ENCODE assay signal across 21 cellular contexts in genomic region chr20:24576447-24576846, GRCh38.
DNase-seq lines count a peak whose midpoint lies in the region; ATAC-seq, FAIRE-seq and TF ChIP-seq lines count a peak whose summit lies in the region.
"Had no signal": no experiment of that assay in that cellular context is flagged by ENCODE, and none has a peak within 500 bp of the region (broad histone marks: within the 10 kb centered on the region; RNA-seq: fewer than 3 reads in every experiment).

No MANE protein-coding gene starts in this region.

- no peaks in the 10 kb centered on the region for H3K4me1 Mint-ChIP-seq in osteocyte (ENCODE audit: unreplicated experiment)
- H3K4me1 Mint-ChIP-seq in stimulated activated naive B cell treated with anti-CD40 and anti-IgM and Interleukin-4, amounts not matched to agents 10 μg/mL and 1 μg/mL and 100 μg/mL, for 72 hours: peaks cover 6 to 16% of the 10 kb centered on the region in 2 donors

- H3K4me1 ChIP-seq in kidney (ENCODE audit: control insufficient read depth in 1 of 2, insufficient read depth in 1 of 2, low read depth in 1 of 2, low read length in 2 of 2): no peaks in the 10 kb centered on the region
- H3K4me1 ChIP-seq: A549, Caco-2 had no signal

- DNase-seq in kidney: peak; percentile 15
- peak; percentile 73 for DNase-seq in osteocyte (ENCODE audit: extremely low spot score, unreplicated experiment)
- no peak for DNase-seq in stimulated activated naive B cell treated with anti-CD40 and anti-IgM and Interleukin-4, amounts not matched to agents 10 μg/mL and 1 μg/mL and 100 μg/mL, for 72 hours
- DNase-seq in NCI-H69 (lab: John Stamatoyannopoulos, UW): no peak
- DNase-seq in NCI-H2171 treated with DMSO at 0.1 percent for 48 hours (lab: John Stamatoyannopoulos, UW): no peak
- DNase-seq: AML-193; Caco-2; Calu3; CD4-positive, alpha-beta T cell; CD8-positive, alpha-beta T cell; DMS79 treated with DMSO at 0.1 percent for 48 hours had no signal

- H3K36me3 ChIP-seq in kidney (ENCODE audit: control insufficient read depth in 1 of 2, insufficient read depth in 2 of 2, low read length in 2 of 2): no peaks in the 10 kb centered on the region
- H3K36me3 ChIP-seq: BLaER1 treated with 17β-estradiol and CSF1 and Interleukin-3, amounts not matched to agents 10 nM and 100 nM had no signal

- ATAC-seq in stimulated activated naive B cell treated with anti-CD40 and anti-IgM and Interleukin-4, amounts not matched to agents 10 μg/mL and 1 μg/mL and 100 μg/mL, for 72 hours (replicated peaks): no peak
- ATAC-seq: A549; CD8-positive, alpha-beta T cell; GM12878 had no signal

- H3K9ac ChIP-seq in kidney (ENCODE audit: low read length in 2 of 2): no peak overlapping the region
- H3K9ac ChIP-seq: BLaER1 treated with 17β-estradiol and CSF1 and Interleukin-3, amounts not matched to agents 10 nM and 100 nM had no signal

- no peaks in the 10 kb centered on the region for H3K27me3 Mint-ChIP-seq in osteocyte (ENCODE audit: unreplicated experiment)
- H3K27me3 Mint-ChIP-seq in stimulated activated naive B cell treated with anti-CD40 and anti-IgM and Interleukin-4, amounts not matched to agents 10 μg/mL and 1 μg/mL and 100 μg/mL, for 72 hours: peaks cover 6 to 23% of the 10 kb centered on the region in 2 donors
- H3K27me3 Mint-ChIP-seq: B cell; CD4-positive, alpha-beta T cell had no signal

- no peaks in the 10 kb centered on the region for H3K9me3 ChIP-seq in kidney (ENCODE audit: control insufficient read depth in 1 of 2, low read length in 2 of 2)
- H3K9me3 ChIP-seq: A549; BLaER1 treated with 17β-estradiol and CSF1 and Interleukin-3, amounts not matched to agents 10 nM and 100 nM; Caco-2 had no signal

- TF ChIP-seq CTCF in kidney (IDR thresholded peaks at IDR 0.05; ENCODE audit: borderline replicate concordance, extremely low read depth, insufficient read depth) (no peak), osteocyte (IDR thresholded peaks at IDR 0.05) (no peak)

- H3K9me3 Mint-ChIP-seq in osteocyte (ENCODE audit: unreplicated experiment): peaks cover 4% of the 10 kb centered on the region
- no peaks in the 10 kb centered on the region for H3K9me3 Mint-ChIP-seq in stimulated activated naive B cell treated with anti-CD40 and anti-IgM and Interleukin-4, amounts not matched to agents 10 μg/mL and 1 μg/mL and 100 μg/mL, for 72 hours
- H3K9me3 Mint-ChIP-seq: CD4-positive, alpha-beta T cell; CD8-positive, alpha-beta T cell had no signal

- H3K4me3 ChIP-seq in kidney (ENCODE audit: low read length in 2 of 2): no peak overlapping the region
- H3K4me3 ChIP-seq: A549; BLaER1 treated with 17β-estradiol and CSF1 and Interleukin-3, amounts not matched to agents 10 nM and 100 nM; GM12878 had no signal

- no peak overlapping the region for H3K27ac ChIP-seq in kidney (ENCODE audit: low read depth in 2 of 2, low read length in 2 of 2)
- H3K27ac ChIP-seq: 22Rv1; A549; BLaER1 treated with 17β-estradiol and CSF1 and Interleukin-3, amounts not matched to agents 10 nM and 100 nM; C4-2B had no signal

- intact Hi-C loops in kidney (cut with DNase I): no loop called here

- H3K4me3 Mint-ChIP-seq in osteocyte (ENCODE audit: unreplicated experiment): no peak overlapping the region
- no peak overlapping the region for H3K4me3 Mint-ChIP-seq in stimulated activated naive B cell treated with anti-CD40 and anti-IgM and Interleukin-4, amounts not matched to agents 10 μg/mL and 1 μg/mL and 100 μg/mL, for 72 hours
- H3K4me3 Mint-ChIP-seq: B cell; CD4-positive, alpha-beta T cell; CD8-positive, alpha-beta T cell had no signal

- no peaks in the 10 kb centered on the region for H3K36me3 Mint-ChIP-seq in osteocyte (ENCODE audit: unreplicated experiment)
- H3K36me3 Mint-ChIP-seq in stimulated activated naive B cell treated with anti-CD40 and anti-IgM and Interleukin-4, amounts not matched to agents 10 μg/mL and 1 μg/mL and 100 μg/mL, for 72 hours: no peaks in the 10 kb centered on the region
- H3K36me3 Mint-ChIP-seq: CD8-positive, alpha-beta T cell had no signal

- H3K27ac Mint-ChIP-seq in osteocyte (ENCODE audit: unreplicated experiment): no peak overlapping the region
- H3K27ac Mint-ChIP-seq in stimulated activated naive B cell treated with anti-CD40 and anti-IgM and Interleukin-4, amounts not matched to agents 10 μg/mL and 1 μg/mL and 100 μg/mL, for 72 hours: peak overlapping the region; percentile 59
- H3K27ac Mint-ChIP-seq: B cell; CD4-positive, alpha-beta T cell; CD8-positive, alpha-beta T cell had no signal

- no peak for FAIRE-seq in kidney (lab: Jason Lieb, UNC)
- FAIRE-seq: A549, D721Med, G401.6, GM12878, GM12892, GM18507 had no signal

Comparison
In these comparisons a context has a peak if more than half of its experiments do, and no peak if none do; other contexts are left out.
1. DNase-seq: peak in kidney (single experiment) and osteocyte (single experiment); none in stimulated activated naive B cell treated with anti-CD40 and anti-IgM and Interleukin-4, amounts not matched to agents 10 μg/mL and 1 μg/mL and 100 μg/mL, for 72 hours (single experiment), NCI-H69 (single experiment) and NCI-H2171 treated with DMSO at 0.1 percent for 48 hours (single experiment).